In genomic region chr11:133966924-133967598, GRCh38 we compare ENCODE assay signal across 8 cellular contexts. TPM values are rescaled to one million over a fixed set of nuclear protein-coding genes. Genes with fewer than 3 reads are reported as not detected.
A peak's percentile ranks its signal among the peaks of the same experiment; 100 is the strongest.
DNase-seq lines count a peak whose midpoint lies in the region; ATAC-seq lines count a peak whose summit lies in the region.

No MANE protein-coding gene starts in this region.

- DNase-seq in Right ventricle myocardium inferior (ENCODE audit: missing footprints) (peak; percentile 81), cardiac septum (ENCODE audit: low spot score) (no peak), activated gamma-delta T cell (lab: John Stamatoyannopoulos, UW) (peak; percentile 22), hypothalamus (lab: John Stamatoyannopoulos, UW) (peak in 31 of 51 donors; percentile 11 to 75 (median 43)), SK-N-DZ (ENCODE audit: low spot score) (no peak), LoVo (ENCODE audit: low spot score) (no peak)
- peak; percentile 55 for DNase-seq in stimulated activated CD8-positive, alpha-beta memory T cell treated with anti-CD3 and anti-CD28 coated beads, Interleukin-12 subunit alpha, Interleukin-12 subunit beta, amount 100 ng/mL, for 1 hour (ENCODE audit: low read depth)

- intact Hi-C loops in Right ventricle myocardium inferior (cut with DNase I) (loop anchor here (2.0 kb wide), 1 partner anchor 78 kb away; no protein-coding TSS in a partner anchor), cardiac septum (cut with DNase I) (loop anchor here (5.0 kb wide), 3 partner anchors 40 to 170 kb away; no protein-coding TSS in a partner anchor)

- ATAC-seq in Right ventricle myocardium inferior (peak; percentile 71), HG03521 (IDR thresholded peaks at IDR 0.05; ENCODE audit: unreplicated experiment) (no peak)

RNA-seq across cellular contexts. Expression of gene IGSF9B, which starts 10.3 kb away (rescaled TPM):
- total RNA-seq in Right ventricle myocardium inferior (41.7 TPM), cardiac septum (85.3 TPM)
- polyA plus RNA-seq in SK-N-DZ (2014; cell fraction: cytosol; rRNA removed), result 0.98 and 11.7 TPM in 2 replicates
- 0.64 and 3.8 TPM in 2 replicates for polyA plus RNA-seq in SK-N-DZ (2014; cell fraction: nucleus; rRNA removed)

Comparison
In these comparisons a context has a peak if more than half of its experiments do, and no peak if none do; other contexts are left out.
1. DNase-seq: peak in Right ventricle myocardium inferior (single experiment), activated gamma-delta T cell (single experiment), hypothalamus (31 of 51) and stimulated activated CD8-positive, alpha-beta memory T cell treated with anti-CD3 and anti-CD28 coated beads, Interleukin-12 subunit alpha, Interleukin-12 subunit beta, amount 100 ng/mL, for 1 hour (single experiment); none in cardiac septum (single experiment), SK-N-DZ (single experiment) and LoVo (single experiment).